14 cellular contexts compared by ENCODE assay signal in the genomic region with DNA sequence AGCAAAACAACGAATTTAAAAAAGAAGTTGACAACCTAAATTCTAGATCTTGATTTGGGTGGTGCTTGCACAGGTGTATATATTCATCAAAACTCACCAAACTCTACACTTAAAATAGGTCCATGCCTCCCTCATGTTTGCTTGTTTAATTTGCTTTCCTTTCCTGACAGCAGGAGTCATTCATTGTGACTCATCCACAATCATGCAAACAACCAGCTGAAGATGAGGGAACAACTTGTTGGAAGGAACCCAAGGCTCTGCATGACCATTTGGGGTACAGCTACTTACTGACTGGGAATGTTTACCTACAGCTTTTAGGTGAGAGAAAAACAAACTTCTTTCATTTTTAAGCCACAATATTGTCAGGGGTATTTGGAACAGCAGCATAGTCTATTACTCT.
DNase-seq lines count a peak whose midpoint lies in the region; ATAC-seq and TF ChIP-seq lines count a peak whose summit lies in the region.
"Had no signal": no experiment of that assay in that cellular context is flagged by ENCODE, and none has a peak within 500 bp of the region (broad histone marks: within the 10 kb centered on the region; RNA-seq: fewer than 3 reads in every experiment).

No MANE protein-coding gene starts in this region.

- H3K9me3 ChIP-seq in GM23248 (ENCODE audit: low read depth) (no peaks in the 10 kb centered on the region), right atrium auricular region (no peaks in the 10 kb centered on the region)
- H3K9me3 ChIP-seq: upper lobe of left lung had no signal

- ATAC-seq in GM18519 (IDR thresholded peaks at IDR 0.05; ENCODE audit: low FRiP score, unreplicated experiment): no peak
- ATAC-seq: HCT116 had no signal

- H3F3A ChIP-seq in GM23248 (ENCODE audit: insufficient read depth): 0 out of 2 replicates have a peak, but pooled peaks cover 4% of the 10 kb centered on the region

- DNase-seq in GM23248 (peak; percentile 77), NCI-H748 treated with DMSO at 0.1 percent for 48 hours (lab: John Stamatoyannopoulos, UW) (peak; percentile 40), epithelial cell of proximal tubule (ENCODE audit: low read depth) (peak; percentile 18), skeletal muscle cell (ENCODE audit: low read depth) (peak; percentile 67), right atrium auricular region (ENCODE audit: low spot score) (no peak), NCI-H2171 (lab: John Stamatoyannopoulos, UW) (no peak), T-helper 2 cell (no peak)
- DNase-seq: activated CD4-positive, alpha-beta T cell treated with anti-CD3 and anti-CD28 coated beads for 1 hour; activated T-cell treated with anti-CD3 and anti-CD28 coated beads, Interleukin-2, amount 50 U/mL, for 24 hours; NCI-H1694; upper lobe of left lung had no signal

- 55 to 68% methylated on average over 1 of the region's 1 CpG for WGBS in GM23248 (ENCODE audit: low coverage in 1 of 2, low lambda C conversion rate in 2 of 2, missing lambda C conversion rate in 2 of 2), 2 experiments

- H3K27ac ChIP-seq in GM23248 (no peak overlapping the region), right atrium auricular region (no peak overlapping the region)
- H3K27ac ChIP-seq: parathyroid adenoma, upper lobe of left lung had no signal

- no peak overlapping the region for H3K4me3 ChIP-seq in GM23248
- no peak overlapping the region for H3K4me3 ChIP-seq in epithelial cell of proximal tubule (ENCODE audit: low read depth, low read length)
- no peak overlapping the region for H3K4me3 ChIP-seq in skeletal muscle cell (ENCODE audit: low read depth, low read length)
- H3K4me3 ChIP-seq in right atrium auricular region: no peak overlapping the region
- H3K4me3 ChIP-seq: upper lobe of left lung had no signal

- H3K36me3 ChIP-seq in GM23248 (ENCODE audit: low read depth) (no peaks in the 10 kb centered on the region), right atrium auricular region (no peaks in the 10 kb centered on the region)
- H3K36me3 ChIP-seq: upper lobe of left lung had no signal

- no peaks in the 10 kb centered on the region for H4K20me1 ChIP-seq in GM23248 (ENCODE audit: insufficient read depth)

- no peak overlapping the region for H3K4me2 ChIP-seq in GM23248 (ENCODE audit: unreplicated experiment)

- H3K27me3 ChIP-seq in GM23248 (replicated peaks; ENCODE audit: insufficient read depth) (peaks cover 17% of the 10 kb centered on the region), right atrium auricular region (no peaks in the 10 kb centered on the region)
- H3K27me3 ChIP-seq: upper lobe of left lung had no signal

- no peak overlapping the region for H2AFZ ChIP-seq in GM23248
- H2AFZ ChIP-seq: parathyroid adenoma had no signal

- H3K9me2 ChIP-seq in GM23248 (ENCODE audit: insufficient read depth): no peaks in the 10 kb centered on the region

- in situ Hi-C loops in GM23248 (cut with MboI): no loop called here

- no peaks in the 10 kb centered on the region for H3K79me2 ChIP-seq in GM23248 (ENCODE audit: insufficient read depth)
- H3K79me2 ChIP-seq: parathyroid adenoma had no signal

- no peak overlapping the region for H3K9ac ChIP-seq in GM23248
- H3K9ac ChIP-seq: parathyroid adenoma had no signal

- no peak for TF ChIP-seq CTCF in epithelial cell of proximal tubule (conservative IDR thresholded peaks at IDR 0.05; ENCODE audit: low read depth, low read length)
- TF ChIP-seq CTCF in right atrium auricular region (IDR thresholded peaks at IDR 0.05): no peak

- H3K4me1 ChIP-seq in GM23248 (ENCODE audit: insufficient read depth) (0 out of 2 replicates have a peak, but pooled peaks cover 6% of the 10 kb centered on the region), right atrium auricular region (no peaks in the 10 kb centered on the region)
- H3K4me1 ChIP-seq: parathyroid adenoma, upper lobe of left lung had no signal

Comparison
In these comparisons a context has a peak if more than half of its experiments do, and no peak if none do; other contexts are left out.
1. DNase-seq: peak in GM23248 (single experiment), NCI-H748 treated with DMSO at 0.1 percent for 48 hours (single experiment), epithelial cell of proximal tubule (single experiment) and skeletal muscle cell (single experiment); none in right atrium auricular region (single experiment), NCI-H2171 (single experiment) and T-helper 2 cell (0 of 5).